In the genomic region with DNA sequence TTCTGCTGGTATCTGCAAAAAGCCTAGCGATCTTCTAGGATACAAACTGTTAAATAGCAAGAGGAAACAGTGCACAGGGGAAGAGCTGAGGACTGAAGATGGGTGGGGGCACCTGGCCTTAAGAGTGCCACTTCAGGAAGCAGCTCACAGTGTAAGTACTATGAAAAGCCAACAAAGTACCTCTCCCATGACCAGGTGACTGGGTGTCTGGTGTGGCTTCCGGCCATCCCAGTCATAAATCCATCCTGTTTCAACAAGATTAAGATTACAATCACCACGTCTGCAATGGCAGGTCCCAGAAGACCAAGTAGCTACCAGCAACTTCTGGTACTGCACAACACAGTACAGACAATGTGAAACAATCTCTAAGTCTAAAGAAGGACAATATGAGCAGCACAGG, we compare ENCODE assay signal across 27 cellular contexts. TPM values are rescaled to one million over a fixed set of nuclear protein-coding genes. Genes with fewer than 3 reads are reported as not detected.
A peak's percentile ranks its signal among the peaks of the same experiment; 100 is the strongest.
DNase-seq lines count a peak whose midpoint lies in the region; ATAC-seq, FAIRE-seq and TF ChIP-seq lines count a peak whose summit lies in the region.
"Had no signal": no experiment of that assay in that cellular context is flagged by ENCODE, and none has a peak within 500 bp of the region (broad histone marks: within the 10 kb centered on the region; RNA-seq: fewer than 3 reads in every experiment).

No MANE protein-coding gene starts in this region.

- no peak for ATAC-seq in HG02759 (IDR thresholded peaks at IDR 0.05; ENCODE audit: unreplicated experiment)
- ATAC-seq: activated naive CD8-positive, alpha-beta T cell treated with anti-CD3 and anti-CD28 coated beads, Interleukin-2, amount 50 U/mL, for 24 hours; HCT116; heart right ventricle; left lobe of liver; natural killer cell had no signal

- TF ChIP-seq CTCF in BE2C (IDR thresholded peaks at IDR 0.05; ENCODE audit: low read depth, low read length), result no peak

- no peak for TF ChIP-seq POLR2A in GM12891 (IDR thresholded peaks at IDR 0.05; ENCODE audit: low read depth, low read length)

- no peaks in the 10 kb centered on the region for H3K9me3 ChIP-seq in BE2C
- H3K9me3 ChIP-seq: heart right ventricle had no signal

- FAIRE-seq in GM12891 (lab: Jason Lieb, UNC), result no peak

- H3K4me3 ChIP-seq in BE2C (ENCODE audit: low read depth, low read length), result no peak overlapping the region
- H3K4me3 ChIP-seq: heart right ventricle, smooth muscle cell had no signal

- H3K27ac ChIP-seq in epithelial cell of prostate, result peak overlapping the region; percentile 100
- H3K27ac ChIP-seq: heart right ventricle, HL-60 had no signal

- H3K27me3 ChIP-seq in BE2C, result no peaks in the 10 kb centered on the region
- H3K27me3 ChIP-seq: heart right ventricle had no signal

- peaks cover 70% of the 10 kb centered on the region for H3K36me3 ChIP-seq in BE2C

- H3K4me1 ChIP-seq in BE2C, result peaks cover 8% of the 10 kb centered on the region

- peak; percentile 56 for DNase-seq in BE2C
- DNase-seq in GM12891 (ENCODE audit: insufficient read length, low spot score), result no peak
- DNase-seq in NCI-H345 treated with DMSO at 0.1 percent for 48 hours (lab: John Stamatoyannopoulos, UW; ENCODE audit: unreplicated experiment), result peak; percentile 20
- DNase-seq in epithelial cell of prostate (ENCODE audit: low read depth, low spot score), result peak; percentile 34
- DNase-seq in globus pallidus (ENCODE audit: low spot score), result no peak
- no peak for DNase-seq in NCI-H2227 treated with DMSO at 0.1 percent for 48 hours (lab: John Stamatoyannopoulos, UW)
- no peak for DNase-seq in superior temporal gyrus (ENCODE audit: extremely low spot score)
- DNase-seq: activated CD4-positive, CD25-positive, alpha-beta regulatory T cell; activated gamma-delta T cell; activated naive CD8-positive, alpha-beta T cell treated with anti-CD3 and anti-CD28 coated beads, Interleukin-2, amount 50 U/mL, for 24 hours; cerebellar nuclear complex; EL; heart right ventricle; natural killer cell; NCI-H1092 treated with DMSO at 0.1 percent for 48 hours; NCI-H2107; NCI-H748 treated with DMSO at 0.1 percent for 48 hours; retina; stimulated activated CD4-positive, alpha-beta T cell treated with anti-CD3 and anti-CD28 coated beads, Interleukin-2, amount 100 ng/mL, for 24 hours; SW 1271; T1000 had no signal

TF ChIP-seq in GM12891, 5 proteins besides CTCF, POLR2A, EP300 and RAD21:
- no peak for TF ChIP-seq PAX5 (IDR thresholded peaks at IDR 0.05; ENCODE audit: insufficient read depth, low read length, severe bottlenecking)
- no peak for TF ChIP-seq SPI1 (IDR thresholded peaks at IDR 0.05; ENCODE audit: low read depth, low read length)
- no peak for TF ChIP-seq POU2F2 (IDR thresholded peaks at IDR 0.05; ENCODE audit: low read depth, low read length)
- no peak for TF ChIP-seq TAF1 (IDR thresholded peaks at IDR 0.05; ENCODE audit: low read depth, low read length)
- peak; percentile 42; the same call in 1 of the 2 replicates for TF ChIP-seq POLR2AphosphoS5 (IDR thresholded peaks at IDR 0.05; ENCODE audit: low read depth, low read length)
TF ChIP-seq in GM12891: peak in this region for 1.

RNA-seq across cellular contexts. Expression of gene ERFE, which starts 15.9 kb away (rescaled TPM):
- 0.43 TPM for polyA plus RNA-seq in BE2C (2012; ENCODE audit: insufficient read depth, insufficient read length, low read depth)
- polyA plus RNA-seq in GM12891 (2012; ENCODE audit: low read depth, missing spikeins), result not detected

RNA-seq across cellular contexts. Expression of gene ILKAP, which starts 28.8 kb away (rescaled TPM):
- 46.4 TPM for polyA plus RNA-seq in BE2C (2012; ENCODE audit: insufficient read depth, insufficient read length, low read depth)
- 23.0 TPM for polyA plus RNA-seq in GM12891 (2012; ENCODE audit: low read depth, missing spikeins)

RNA-seq across cellular contexts. Expression of gene KLHL30, which starts 36.2 kb away (rescaled TPM):
- 1.8 TPM for polyA plus RNA-seq in BE2C (2012; ENCODE audit: insufficient read depth, insufficient read length, low read depth)
- not detected for polyA plus RNA-seq in GM12891 (2012; ENCODE audit: low read depth, missing spikeins)
- polyA plus RNA-seq: endothelial cell of umbilical vein, smooth muscle cell had no signal

Comparison
In these comparisons a context has a peak if more than half of its experiments do, and no peak if none do; other contexts are left out.
1. DNase-seq: peak in BE2C (single experiment), NCI-H345 treated with DMSO at 0.1 percent for 48 hours (single experiment) and epithelial cell of prostate (single experiment); none in GM12891 (single experiment), globus pallidus (single experiment), NCI-H2227 treated with DMSO at 0.1 percent for 48 hours (single experiment) and superior temporal gyrus (single experiment).